ENCODE assay signal across 1 cellular context in the genomic region with DNA sequence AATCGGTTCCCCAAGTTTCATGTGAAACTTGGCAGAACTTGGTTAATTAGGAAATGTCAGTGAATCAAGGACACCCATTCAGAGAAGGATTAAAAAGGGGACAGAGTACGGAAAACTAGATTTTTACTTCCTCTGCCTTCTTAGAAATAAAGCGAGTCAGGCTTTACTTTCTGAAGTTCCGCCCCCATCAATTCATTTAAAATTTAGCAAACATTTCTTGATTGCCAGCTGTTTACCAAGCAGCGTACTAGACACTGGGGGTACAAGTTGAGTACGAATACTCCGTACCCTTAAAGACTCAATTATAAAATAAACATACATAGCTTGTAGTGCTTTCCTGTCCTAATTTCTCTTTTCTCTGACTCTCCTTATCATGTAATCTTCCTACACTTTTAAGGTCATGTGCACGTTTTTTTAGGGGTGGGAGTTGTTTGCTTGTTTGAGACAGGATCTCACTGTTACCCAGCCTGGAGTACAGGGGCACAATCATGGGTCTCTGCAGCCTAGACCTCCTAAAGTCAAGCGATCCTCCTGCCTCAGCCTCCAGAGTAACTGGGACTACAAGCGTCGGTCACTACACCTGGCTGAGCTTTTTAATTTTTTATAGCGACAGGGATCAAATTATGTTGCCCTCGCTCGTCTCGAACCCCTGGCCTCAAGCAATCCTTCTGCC.
TF ChIP-seq lines count a peak whose summit lies in the region.

No MANE protein-coding gene starts in this region.

TF ChIP-seq in GM23338, 12 proteins besides CTCF, POLR2A, EP300 and RAD21 (continued from another document):
- no peak for TF ChIP-seq ZNF462 (CRISPR knock-in tag; IDR thresholded peaks at IDR 0.05)
- no peak for TF ChIP-seq JUNB (IDR thresholded peaks at IDR 0.05; ENCODE audit: unreplicated experiment)
- TF ChIP-seq ETS1 (IDR thresholded peaks at IDR 0.05) = no peak
- TF ChIP-seq ZNF331 (CRISPR knock-in tag; IDR thresholded peaks at IDR 0.05; ENCODE audit: low read depth) = no peak
